ENCODE assay signal across 19 cellular contexts in genomic region chr4:188783160-188783559, GRCh38.
"Had no signal": no experiment of that assay in that cellular context is flagged by ENCODE, and none has a peak within 500 bp of the region (broad histone marks: within the 10 kb centered on the region; RNA-seq: fewer than 3 reads in every experiment).

No MANE protein-coding gene starts in this region.

- H3K9me3 Mint-ChIP-seq: endodermal cell; stimulated activated naive B cell treated with anti-CD40 and anti-IgM and Interleukin-4, amounts not matched to agents 10 μg/mL and 1 μg/mL and 100 μg/mL, for 72 hours had no signal

- H3K27me3 ChIP-seq: gastrocnemius medialis, testis, tibial nerve, upper lobe of right lung, vagina had no signal

- DNase-seq: effector CD4-positive, alpha-beta T cell; endodermal cell; erythroblast; gastrocnemius medialis; left ventricle myocardium inferior; mesendoderm; naive thymus-derived CD4-positive, alpha-beta T cell; posterior cingulate gyrus; stimulated activated CD4-positive, alpha-beta T cell treated with anti-CD3 and anti-CD28 coated beads, Interleukin-2, amount 100 ng/mL, for 24 hours; stimulated activated CD4-positive, alpha-beta T cell treated with anti-CD3 and anti-CD28 coated beads, Interleukin-4, amount 100 ng/mL, for 4 hours; stimulated activated naive B cell treated with anti-CD40 and anti-IgM and Interleukin-4, amounts not matched to agents 10 μg/mL and 1 μg/mL and 100 μg/mL, for 72 hours; stimulated activated naive CD8-positive, alpha-beta T cell treated with anti-CD3 and anti-CD28 coated beads, Interleukin-15, amount 100 ng/mL, for 72 hours; testis; upper lobe of right lung had no signal

- H3K9me3 ChIP-seq: gastrocnemius medialis, left ventricle myocardium inferior, testis, tibial nerve, upper lobe of right lung, vagina had no signal

- H3K27ac ChIP-seq: coronary artery, gastrocnemius medialis, left ventricle myocardium inferior, skin epidermis, testis, tibial nerve, upper lobe of right lung, vagina had no signal

- H3K36me3 ChIP-seq: gastrocnemius medialis, left ventricle myocardium inferior, tibial nerve, upper lobe of right lung, vagina had no signal

- H3K4me3 Mint-ChIP-seq: endodermal cell; naive thymus-derived CD4-positive, alpha-beta T cell; stimulated activated naive B cell treated with anti-CD40 and anti-IgM and Interleukin-4, amounts not matched to agents 10 μg/mL and 1 μg/mL and 100 μg/mL, for 72 hours; stimulated activated naive CD8-positive, alpha-beta T cell treated with anti-CD3 and anti-CD28 coated beads, Interleukin-15, amount 100 ng/mL, for 72 hours had no signal

- H3K27ac Mint-ChIP-seq: endodermal cell; naive thymus-derived CD4-positive, alpha-beta T cell; stimulated activated naive B cell treated with anti-CD40 and anti-IgM and Interleukin-4, amounts not matched to agents 10 μg/mL and 1 μg/mL and 100 μg/mL, for 72 hours; stimulated activated naive CD8-positive, alpha-beta T cell treated with anti-CD3 and anti-CD28 coated beads, Interleukin-15, amount 100 ng/mL, for 72 hours had no signal

- H3K36me3 Mint-ChIP-seq: naive thymus-derived CD4-positive, alpha-beta T cell; stimulated activated naive B cell treated with anti-CD40 and anti-IgM and Interleukin-4, amounts not matched to agents 10 μg/mL and 1 μg/mL and 100 μg/mL, for 72 hours had no signal

- H3K27me3 Mint-ChIP-seq: naive thymus-derived CD4-positive, alpha-beta T cell; stimulated activated naive B cell treated with anti-CD40 and anti-IgM and Interleukin-4, amounts not matched to agents 10 μg/mL and 1 μg/mL and 100 μg/mL, for 72 hours; stimulated activated naive CD8-positive, alpha-beta T cell treated with anti-CD3 and anti-CD28 coated beads, Interleukin-15, amount 100 ng/mL, for 72 hours had no signal

- H3K4me1 ChIP-seq: gastrocnemius medialis, left ventricle myocardium inferior, testis, tibial nerve, upper lobe of right lung, vagina had no signal

- H3K4me3 ChIP-seq: coronary artery, gastrocnemius medialis, left ventricle myocardium inferior, lung, skin epidermis, testis, tibial nerve, upper lobe of right lung, vagina had no signal

- H3K4me1 Mint-ChIP-seq: naive thymus-derived CD4-positive, alpha-beta T cell; stimulated activated naive B cell treated with anti-CD40 and anti-IgM and Interleukin-4, amounts not matched to agents 10 μg/mL and 1 μg/mL and 100 μg/mL, for 72 hours; stimulated activated naive CD8-positive, alpha-beta T cell treated with anti-CD3 and anti-CD28 coated beads, Interleukin-15, amount 100 ng/mL, for 72 hours had no signal
